16 cellular contexts compared by ENCODE assay signal in the genomic region with DNA sequence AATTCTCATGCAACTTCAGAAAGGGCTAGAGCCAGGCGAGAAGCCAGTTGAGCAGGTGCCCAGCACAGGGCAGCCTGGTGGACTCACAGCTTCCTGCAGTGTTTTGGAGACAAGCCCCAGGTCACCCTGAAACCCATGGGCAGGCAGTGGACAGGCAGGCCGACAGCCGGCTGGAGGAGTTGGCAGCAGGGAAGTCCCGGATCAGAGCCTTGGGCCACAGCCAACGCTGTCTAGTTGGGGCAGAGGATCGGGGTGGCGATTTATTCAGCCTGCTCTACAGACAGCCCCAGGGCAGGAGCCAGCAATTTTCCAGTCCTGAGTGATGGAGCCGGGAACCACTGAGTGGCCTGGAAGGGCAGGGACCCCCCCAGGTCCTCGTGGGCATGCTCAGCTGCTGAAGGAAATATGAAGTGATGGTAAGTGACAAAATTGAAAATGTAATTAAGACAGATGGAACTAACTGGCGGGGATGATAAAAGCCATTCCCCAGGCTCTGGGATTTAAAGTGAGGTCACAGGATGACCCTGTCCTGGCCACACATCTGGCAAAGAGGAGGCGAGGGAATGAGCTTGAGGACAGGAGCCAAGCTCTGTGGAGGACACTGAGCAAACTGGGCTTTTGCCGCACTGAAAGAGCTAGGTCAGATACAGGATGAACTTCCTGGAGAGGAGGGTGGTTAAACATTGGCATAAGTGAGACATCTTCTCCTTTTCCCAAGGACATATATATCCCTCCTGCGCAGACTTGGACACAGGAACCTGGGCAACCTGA. TPM values are rescaled to one million over a fixed set of nuclear protein-coding genes. Genes with fewer than 3 reads are reported as not detected.
DNase-seq lines count a peak whose midpoint lies in the region; ATAC-seq, FAIRE-seq and TF ChIP-seq lines count a peak whose summit lies in the region.
"Had no signal": no experiment of that assay in that cellular context is flagged by ENCODE, and none has a peak within 500 bp of the region (broad histone marks: within the 10 kb centered on the region; RNA-seq: fewer than 3 reads in every experiment).

No MANE protein-coding gene starts in this region.

- WGBS in endodermal cell (ENCODE audit: insufficient coverage in 1 of 2, insufficient read length in 1 of 2), 2 experiments: 88 to 93% methylated on average over 11 to 13 of the region's 13 CpGs

- no peaks in the 10 kb centered on the region for H3K4me1 Mint-ChIP-seq in endodermal cell
- H3K4me1 Mint-ChIP-seq: activated CD4-positive, alpha-beta T cell treated with anti-CD3 and anti-CD28 coated beads, Interleukin-2, amount 10 ng/mL, durations not matched to agents 7 days and 5 days; activated T-helper 17 cell treated with anti-CD3 and anti-CD28 coated beads, Interleukin-2, amount 50 U/mL, for 72 hours; CD8-positive, alpha-beta memory T cell; stimulated activated effector memory CD8-positive, alpha-beta T cell treated with anti-CD3 and anti-CD28 coated beads, Interleukin-12 subunit alpha, Interleukin-12 subunit beta, amount 100 ng/mL, for 72 hours had no signal

- no peak for FAIRE-seq in kidney (lab: Jason Lieb, UNC)
- FAIRE-seq: islet of Langerhans had no signal

- no peaks in the 10 kb centered on the region for H3K9me3 Mint-ChIP-seq in endodermal cell
- H3K9me3 Mint-ChIP-seq: activated CD4-positive, alpha-beta T cell treated with anti-CD3 and anti-CD28 coated beads, Interleukin-2, amount 10 ng/mL, durations not matched to agents 7 days and 5 days; activated T-helper 17 cell treated with anti-CD3 and anti-CD28 coated beads, Interleukin-2, amount 50 U/mL, for 72 hours; nephron progenitor cell had no signal

- peaks cover 15% of the 10 kb centered on the region for H3K27me3 Mint-ChIP-seq in endodermal cell (ENCODE audit: insufficient read depth)

- H3K27me3 ChIP-seq in endodermal cell (ENCODE audit: control insufficient read depth, insufficient read depth, low read length, poor library complexity, severe bottlenecking): no peaks in the 10 kb centered on the region

- H3K27ac Mint-ChIP-seq in endodermal cell: no peak overlapping the region
- H3K27ac Mint-ChIP-seq: activated CD4-positive, alpha-beta T cell treated with anti-CD3 and anti-CD28 coated beads, Interleukin-2, amount 10 ng/mL, durations not matched to agents 7 days and 5 days; activated T-helper 17 cell treated with anti-CD3 and anti-CD28 coated beads, Interleukin-2, amount 50 U/mL, for 72 hours; nephron progenitor cell; stimulated activated effector memory CD8-positive, alpha-beta T cell treated with anti-CD3 and anti-CD28 coated beads, Interleukin-12 subunit alpha, Interleukin-12 subunit beta, amount 100 ng/mL, for 72 hours had no signal

- H3K9ac ChIP-seq in kidney (ENCODE audit: low read length in 2 of 2) (no peak overlapping the region), endodermal cell (ENCODE audit: extremely low read depth, low read length, poor library complexity, severe bottlenecking) (no peak overlapping the region)

- H3K4me1 ChIP-seq in kidney (ENCODE audit: control insufficient read depth in 1 of 2, insufficient read depth in 1 of 2, low read depth in 1 of 2, low read length in 2 of 2) (peaks cover 0 to 2% of the 10 kb centered on the region in 2 donors), endodermal cell (ENCODE audit: control insufficient read depth, insufficient read depth, low read length) (no peaks in the 10 kb centered on the region)

- no peak overlapping the region for H3K4me3 Mint-ChIP-seq in endodermal cell
- H3K4me3 Mint-ChIP-seq: activated CD4-positive, alpha-beta T cell treated with anti-CD3 and anti-CD28 coated beads, Interleukin-2, amount 10 ng/mL, durations not matched to agents 7 days and 5 days; activated T-helper 17 cell treated with anti-CD3 and anti-CD28 coated beads, Interleukin-2, amount 50 U/mL, for 72 hours; CD8-positive, alpha-beta memory T cell; nephron progenitor cell; stimulated activated effector memory CD8-positive, alpha-beta T cell treated with anti-CD3 and anti-CD28 coated beads, Interleukin-12 subunit alpha, Interleukin-12 subunit beta, amount 100 ng/mL, for 72 hours had no signal

- no peaks in the 10 kb centered on the region for H3K36me3 Mint-ChIP-seq in endodermal cell (ENCODE audit: low read depth)
- H3K36me3 Mint-ChIP-seq: stimulated activated effector memory CD8-positive, alpha-beta T cell treated with anti-CD3 and anti-CD28 coated beads, Interleukin-12 subunit alpha, Interleukin-12 subunit beta, amount 100 ng/mL, for 72 hours had no signal

- H3K27ac ChIP-seq in kidney (ENCODE audit: low read depth in 2 of 2, low read length in 2 of 2) (no peak overlapping the region), endodermal cell (ENCODE audit: low read depth, low read length) (no peak overlapping the region)
- H3K27ac ChIP-seq: esophagus muscularis mucosa had no signal

- H3K4me3 ChIP-seq in LNCaP clone FGC (ENCODE audit: low read depth, low read length) (no peak overlapping the region), cardiac fibroblast (replicated peaks in 1 of 2; ENCODE audit: low read depth in 2 of 2, low read length in 2 of 2) (no peak overlapping the region), kidney (ENCODE audit: low read length in 2 of 2) (no peak overlapping the region), endodermal cell (ENCODE audit: low read length) (no peak overlapping the region)
- H3K4me3 ChIP-seq: esophagus muscularis mucosa had no signal

- ATAC-seq in GM18502 (IDR thresholded peaks at IDR 0.05; ENCODE audit: poor library complexity, unreplicated experiment) (no peak), HG02759 (IDR thresholded peaks at IDR 0.05; ENCODE audit: unreplicated experiment) (no peak)
- ATAC-seq: activated T-helper 17 cell treated with anti-CD3 and anti-CD28 coated beads, Interleukin-2, amount 50 U/mL, for 72 hours; stimulated activated effector memory CD8-positive, alpha-beta T cell treated with anti-CD3 and anti-CD28 coated beads, Interleukin-12 subunit alpha, Interleukin-12 subunit beta, amount 100 ng/mL, for 72 hours had no signal

- H3K36me3 ChIP-seq in kidney (ENCODE audit: control insufficient read depth in 1 of 2, insufficient read depth in 2 of 2, low read length in 2 of 2) (no peaks in the 10 kb centered on the region), endodermal cell (ENCODE audit: control insufficient read depth, insufficient read depth, low read length) (no peaks in the 10 kb centered on the region)
- H3K36me3 ChIP-seq: esophagus muscularis mucosa had no signal

- DNase-seq in LNCaP clone FGC (ENCODE audit: low read depth) (peak; percentile 30), cardiac fibroblast (ENCODE audit: low read depth in 2 of 2) (peak; percentile 6 to 26), kidney (peak; percentile 82), superior temporal gyrus (ENCODE audit: extremely low spot score) (peak; percentile 41), endodermal cell (no peak)
- no peak for DNase-seq in stimulated activated CD4-positive, alpha-beta T cell treated with anti-CD3 and anti-CD28 coated beads, Interleukin-1b, Interleukin-23, amount 100 ng/mL, for 48 hours
- DNase-seq: activated CD4-positive, alpha-beta T cell treated with anti-CD3 and anti-CD28 coated beads, Interleukin-2, amount 10 ng/mL, durations not matched to agents 7 days and 5 days; CD8-positive, alpha-beta memory T cell; NCI-H1694 treated with DMSO at 0.1 percent for 48 hours; nephron progenitor cell had no signal

- H3K9me3 ChIP-seq in kidney (ENCODE audit: control insufficient read depth in 1 of 2, low read length in 2 of 2) (no peaks in the 10 kb centered on the region), endodermal cell (ENCODE audit: control insufficient read depth, low read length) (no peaks in the 10 kb centered on the region)
- H3K9me3 ChIP-seq: esophagus muscularis mucosa had no signal

- TF ChIP-seq CTCF in LNCaP clone FGC (IDR thresholded peaks at IDR 0.05; ENCODE audit: control insufficient read depth, extremely low read depth, insufficient read depth): no peak
- no peak for TF ChIP-seq CTCF in cardiac fibroblast (IDR thresholded peaks at IDR 0.05; ENCODE audit: low read depth, low read length)
- TF ChIP-seq CTCF in kidney (IDR thresholded peaks at IDR 0.05; ENCODE audit: borderline replicate concordance, extremely low read depth, insufficient read depth): no peak
- TF ChIP-seq CTCF in endodermal cell (conservative IDR thresholded peaks at IDR 0.05): no peak

- intact Hi-C loops in kidney (cut with DNase I): no loop called here

RNA-seq across cellular contexts. Expression of gene TBC1D21, which starts 34.4 kb away (rescaled TPM):
- total RNA-seq in kidney (not detected), endodermal cell (not detected)
- polyA plus RNA-seq in kidney (ENCODE audit: insufficient read depth, low read depth, low replicate concordance): not detected
- polyA plus RNA-seq in endodermal cell (2013, experiment 1 of 2): not detected
- polyA plus RNA-seq in endodermal cell (2013, experiment 2 of 2): not detected
- total RNA-seq: activated CD4-positive, alpha-beta T cell treated with anti-CD3 and anti-CD28 coated beads, Interleukin-2, amount 10 ng/mL, durations not matched to agents 7 days and 5 days; activated T-helper 17 cell treated with anti-CD3 and anti-CD28 coated beads, Interleukin-2, amount 50 U/mL, for 72 hours; CD8-positive, alpha-beta memory T cell; esophagus muscularis mucosa had no signal
- polyA plus RNA-seq: CD8-positive, alpha-beta memory T cell had no signal

Comparison
In these comparisons a context has a peak if more than half of its experiments do, and no peak if none do; other contexts are left out.
1. DNase-seq: peak in LNCaP clone FGC (single experiment), cardiac fibroblast (2 of 2), kidney (single experiment) and superior temporal gyrus (single experiment); none in stimulated activated CD4-positive, alpha-beta T cell treated with anti-CD3 and anti-CD28 coated beads, Interleukin-1b, Interleukin-23, amount 100 ng/mL, for 48 hours (single experiment) and endodermal cell (single experiment).